Comparison of ENCODE assay signal across 12 cellular contexts in the genomic region with DNA sequence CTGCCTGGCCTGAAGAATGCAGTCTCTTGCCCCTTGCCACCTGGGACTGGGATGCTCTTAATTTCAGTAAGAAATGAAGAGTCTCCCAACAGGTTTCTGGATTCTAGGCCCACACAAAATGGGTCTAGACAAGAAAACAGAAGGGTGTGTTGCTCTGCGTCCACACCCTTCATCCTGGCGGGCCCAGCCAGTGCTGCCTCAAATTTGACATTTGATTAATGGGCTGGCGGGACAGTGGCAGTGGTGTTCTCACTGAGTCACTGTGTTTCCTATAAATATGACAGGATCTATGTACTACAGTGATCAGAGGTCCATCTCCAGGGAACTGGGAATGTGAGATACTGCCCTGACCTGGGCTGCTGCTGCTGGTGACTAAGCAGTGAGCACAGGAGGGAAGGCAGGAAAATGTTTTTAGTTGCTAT. TPM values are rescaled to one million over a fixed set of nuclear protein-coding genes. Genes with fewer than 3 reads are reported as not detected.
DNase-seq lines count a peak whose midpoint lies in the region; ATAC-seq and TF ChIP-seq lines count a peak whose summit lies in the region.
"Had no signal": no experiment of that assay in that cellular context is flagged by ENCODE, and none has a peak within 500 bp of the region (broad histone marks: within the 10 kb centered on the region; RNA-seq: fewer than 3 reads in every experiment).

No MANE protein-coding gene starts in this region.

- no peak for TF ChIP-seq POLR2A in sigmoid colon (IDR thresholded peaks at IDR 0.05)

- no peak overlapping the region for H3K27ac Mint-ChIP-seq in osteocyte (ENCODE audit: unreplicated experiment)
- no peak overlapping the region for H3K27ac Mint-ChIP-seq in activated CD4-positive, alpha-beta T cell treated with anti-CD3 and anti-CD28 coated beads for 36 hours

- H3K36me3 Mint-ChIP-seq in osteocyte (ENCODE audit: unreplicated experiment): no peaks in the 10 kb centered on the region
- no peaks in the 10 kb centered on the region for H3K36me3 Mint-ChIP-seq in activated CD4-positive, alpha-beta T cell treated with anti-CD3 and anti-CD28 coated beads for 36 hours (ENCODE audit: low read depth)
- H3K36me3 Mint-ChIP-seq: CD4-positive, CD25-positive, alpha-beta regulatory T cell; natural killer cell treated with Interleukin-12 subunit alpha and Interleukin-12 subunit beta and Interleukin-15 and Interleukin-18, amount 100 ng/mL, for 72 hours had no signal

- no peaks in the 10 kb centered on the region for H3K9me3 Mint-ChIP-seq in osteocyte (ENCODE audit: unreplicated experiment)
- H3K9me3 Mint-ChIP-seq in activated CD4-positive, alpha-beta T cell treated with anti-CD3 and anti-CD28 coated beads for 36 hours (ENCODE audit: low read depth): no peaks in the 10 kb centered on the region
- H3K9me3 Mint-ChIP-seq: CD4-positive, CD25-positive, alpha-beta regulatory T cell; natural killer cell treated with Interleukin-12 subunit alpha and Interleukin-12 subunit beta and Interleukin-15 and Interleukin-18, amount 100 ng/mL, for 72 hours had no signal

- peaks cover 34% of the 10 kb centered on the region for H3K4me1 Mint-ChIP-seq in osteocyte (ENCODE audit: unreplicated experiment)
- peaks cover 38% of the 10 kb centered on the region for H3K4me1 Mint-ChIP-seq in activated CD4-positive, alpha-beta T cell treated with anti-CD3 and anti-CD28 coated beads for 36 hours

- intact Hi-C loops in sigmoid colon (cut with DNase I): loop anchor here (5.0 to 10.0 kb wide), 2 partner anchors 95 to 253 kb away; no protein-coding TSS in a partner anchor
- intact Hi-C loops in activated CD4-positive, alpha-beta T cell treated with anti-CD3 and anti-CD28 coated beads for 36 hours (cut with DNase I, micrococcal nuclease): loop anchor here in 1 of 2 experiments (2.0 kb wide), 1 partner anchor 39 kb away; no protein-coding TSS in a partner anchor

- POLR2A ChIA-PET in RWPE1 (lab: Yijun Ruan, JAX; ENCODE audit: low non-redundant PET): interaction anchor here (0.7 kb wide), 1 partner anchor 403 kb away, joined by 6 read pairs; no protein-coding TSS in a partner anchor
- POLR2A ChIA-PET in activated CD4-positive, alpha-beta T cell treated with anti-CD3 and anti-CD28 coated beads for 36 hours (lab: Charles Lee): no interaction called here

- peaks cover 6% of the 10 kb centered on the region for H3K27me3 Mint-ChIP-seq in osteocyte (ENCODE audit: unreplicated experiment)
- no peaks in the 10 kb centered on the region for H3K27me3 Mint-ChIP-seq in activated CD4-positive, alpha-beta T cell treated with anti-CD3 and anti-CD28 coated beads for 36 hours

- peaks cover 0 to 43% (median 36%) of the 10 kb centered on the region in 4 donors for H3K4me1 ChIP-seq in sigmoid colon

- WGBS in sigmoid colon, 2 donors: 23 to 69% methylated on average over 3 of the region's 3 CpGs

- TF ChIP-seq CTCF in RWPE1 (conservative IDR thresholded peaks at IDR 0.05; ENCODE audit: low read depth) (no peak), fibroblast of the aortic adventitia (IDR thresholded peaks at IDR 0.05; ENCODE audit: insufficient read depth, low read length) (no peak), sigmoid colon (IDR thresholded peaks at IDR 0.05) (no peak), osteocyte (IDR thresholded peaks at IDR 0.05) (no peak)

- H3K27ac ChIP-seq in RWPE1 (peak overlapping the region; percentile 94), sigmoid colon (peak overlapping the region; percentile 31 to 99 (median 66))
- H3K27ac ChIP-seq: cardiac muscle cell had no signal

- DNase-seq in ELR (ENCODE audit: low read depth) (peak; percentile 40), RWPE1 (ENCODE audit: low spot score) (peak; percentile 46), fibroblast of the aortic adventitia (ENCODE audit: low read depth) (peak; percentile 48), sigmoid colon (no peak), osteocyte (ENCODE audit: extremely low spot score, unreplicated experiment) (no peak), NCI-H187 treated with DMSO at 0.1 percent for 48 hours (lab: John Stamatoyannopoulos, UW) (no peak)
- no peak for DNase-seq in activated CD4-positive, alpha-beta T cell treated with anti-CD3 and anti-CD28 coated beads for 36 hours

- no peaks in the 10 kb centered on the region for H3K27me3 ChIP-seq in sigmoid colon
- H3K27me3 ChIP-seq: cardiac muscle cell had no signal

- H3K4me3 Mint-ChIP-seq in osteocyte (ENCODE audit: unreplicated experiment): no peak overlapping the region
- no peak overlapping the region for H3K4me3 Mint-ChIP-seq in activated CD4-positive, alpha-beta T cell treated with anti-CD3 and anti-CD28 coated beads for 36 hours
- H3K4me3 Mint-ChIP-seq: natural killer cell treated with Interleukin-12 subunit alpha and Interleukin-12 subunit beta and Interleukin-15 and Interleukin-18, amount 100 ng/mL, for 72 hours had no signal

- no peaks in the 10 kb centered on the region for H3K36me3 ChIP-seq in sigmoid colon
- H3K36me3 ChIP-seq: cardiac muscle cell had no signal

- ATAC-seq in GM18870 (IDR thresholded peaks at IDR 0.05; ENCODE audit: unreplicated experiment): no peak
- no peak for ATAC-seq in activated CD4-positive, alpha-beta T cell treated with anti-CD3 and anti-CD28 coated beads for 36 hours
- ATAC-seq: natural killer cell treated with Interleukin-12 subunit alpha and Interleukin-12 subunit beta and Interleukin-15 and Interleukin-18, amount 100 ng/mL, for 72 hours had no signal

- TF ChIP-seq EP300 in sigmoid colon (IDR thresholded peaks at IDR 0.05): no peak

- H3K4me3 ChIP-seq in fibroblast of the aortic adventitia (ENCODE audit: low read depth, low read length) (no peak overlapping the region), sigmoid colon (no peak overlapping the region)
- H3K4me3 ChIP-seq: cardiac muscle cell had no signal

- CTCF ChIA-PET in RWPE1 (lab: Yijun Ruan, JAX): interaction anchor here (0.6 to 6.9 kb wide), 4 partner anchors 10 to 40 kb away, joined by 3 to 72 read pairs (median 4); no protein-coding TSS in a partner anchor
- CTCF ChIA-PET in activated CD4-positive, alpha-beta T cell treated with anti-CD3 and anti-CD28 coated beads for 36 hours (lab: Charles Lee): interaction anchor here (0.7 to 6.1 kb wide), 7 partner anchors 12 to 92 kb away, joined by 3 to 111 read pairs (median 30); no protein-coding TSS in a partner anchor

- no peaks in the 10 kb centered on the region for H3K9me3 ChIP-seq in sigmoid colon

RNA-seq across cellular contexts. Expression of a gene that starts 6.5 kb away (rescaled TPM):
- total RNA-seq in fibroblast of the aortic adventitia (ENCODE audit: low replicate concordance) (0.27 TPM in 1 of 2 replicates, not detected in the other), sigmoid colon (1 to 10 TPM in 1 of 4 donors, not detected in 3; 1.1 TPM), osteocyte (1.2 TPM in 2 replicates)
- polyA plus RNA-seq in sigmoid colon: 10 to 100 TPM; 14.1 to 28.4 (median 14.4) TPM
- under 1 TPM in 1 of 2 experiments, not detected in 1; 0.44 TPM for total RNA-seq in activated CD4-positive, alpha-beta T cell treated with anti-CD3 and anti-CD28 coated beads for 36 hours
- total RNA-seq: CD4-positive, CD25-positive, alpha-beta regulatory T cell; natural killer cell treated with Interleukin-12 subunit alpha and Interleukin-12 subunit beta and Interleukin-15 and Interleukin-18, amount 100 ng/mL, for 72 hours; T-helper 1 cell treated with Interleukin-12 subunit alpha and Interleukin-12 subunit beta and Interleukin-4 antibody, amounts not matched to agents 30 ng/mL and 1 ng/mL, for 36 hours had no signal
- polyA plus RNA-seq: CD4-positive, CD25-positive, alpha-beta regulatory T cell had no signal

RNA-seq across cellular contexts. Expression of a gene that starts 8.9 kb away (rescaled TPM):
- total RNA-seq in fibroblast of the aortic adventitia (ENCODE audit: low replicate concordance) (5.9 and 22.4 TPM in 2 replicates), sigmoid colon (10 to 100 TPM; 38.2 to 89.7 (median 65.0) TPM), osteocyte (20.5 and 25.2 TPM in 2 replicates)
- 10 to 100 TPM; 27.6 to 52.9 (median 29.4) TPM for polyA plus RNA-seq in sigmoid colon
- total RNA-seq in activated CD4-positive, alpha-beta T cell treated with anti-CD3 and anti-CD28 coated beads for 36 hours: 10 to 100 TPM in 1 of 2 experiments, 1 to 10 TPM in 1; 9.6 to 10.8 TPM

RNA-seq across cellular contexts. Expression of a gene that starts 37.3 kb away (rescaled TPM):
- total RNA-seq in fibroblast of the aortic adventitia (ENCODE audit: low replicate concordance): 47.4 and 71.9 TPM in 2 replicates
- 10 to 100 TPM; 15.0 to 48.5 (median 17.4) TPM for total RNA-seq in sigmoid colon
- polyA plus RNA-seq in sigmoid colon: 10 to 100 TPM; 12.5 to 26.5 (median 18.0) TPM
- 126 and 139 TPM in 2 replicates for total RNA-seq in osteocyte
- under 1 TPM; 0.05 to 0.09 TPM for total RNA-seq in activated CD4-positive, alpha-beta T cell treated with anti-CD3 and anti-CD28 coated beads for 36 hours
- total RNA-seq: T-helper 1 cell treated with Interleukin-12 subunit alpha and Interleukin-12 subunit beta and Interleukin-4 antibody, amounts not matched to agents 30 ng/mL and 1 ng/mL, for 36 hours had no signal

RNA-seq across cellular contexts. Expression of a gene that starts 48.5 kb away (rescaled TPM):
- total RNA-seq in fibroblast of the aortic adventitia (ENCODE audit: low replicate concordance) (0.08 TPM in 1 of 2 replicates, not detected in the other), sigmoid colon (not detected), osteocyte (not detected in 2 replicates)
- not detected for polyA plus RNA-seq in sigmoid colon
- total RNA-seq in activated CD4-positive, alpha-beta T cell treated with anti-CD3 and anti-CD28 coated beads for 36 hours: under 1 TPM in 1 of 2 experiments, not detected in 1; 0.02 TPM
- total RNA-seq: cardiac muscle cell; CD4-positive, CD25-positive, alpha-beta regulatory T cell; natural killer cell treated with Interleukin-12 subunit alpha and Interleukin-12 subunit beta and Interleukin-15 and Interleukin-18, amount 100 ng/mL, for 72 hours; T-helper 1 cell treated with Interleukin-12 subunit alpha and Interleukin-12 subunit beta and Interleukin-4 antibody, amounts not matched to agents 30 ng/mL and 1 ng/mL, for 36 hours had no signal
- polyA plus RNA-seq: cardiac muscle cell; CD4-positive, CD25-positive, alpha-beta regulatory T cell had no signal

RNA-seq across cellular contexts. Expression of a gene that starts 49.7 kb away (rescaled TPM):
- total RNA-seq in fibroblast of the aortic adventitia (ENCODE audit: low replicate concordance) (not detected in 2 replicates), sigmoid colon (not detected), osteocyte (not detected in 2 replicates)
- polyA plus RNA-seq in sigmoid colon: not detected
- not detected for total RNA-seq in activated CD4-positive, alpha-beta T cell treated with anti-CD3 and anti-CD28 coated beads for 36 hours
- total RNA-seq: cardiac muscle cell; CD4-positive, CD25-positive, alpha-beta regulatory T cell; natural killer cell treated with Interleukin-12 subunit alpha and Interleukin-12 subunit beta and Interleukin-15 and Interleukin-18, amount 100 ng/mL, for 72 hours; T-helper 1 cell treated with Interleukin-12 subunit alpha and Interleukin-12 subunit beta and Interleukin-4 antibody, amounts not matched to agents 30 ng/mL and 1 ng/mL, for 36 hours had no signal
- polyA plus RNA-seq: cardiac muscle cell; CD4-positive, CD25-positive, alpha-beta regulatory T cell had no signal

Comparison
In these comparisons a context has a peak if more than half of its experiments do, and no peak if none do; other contexts are left out.
1. DNase-seq: peak in ELR (single experiment), RWPE1 (single experiment) and fibroblast of the aortic adventitia (single experiment); none in sigmoid colon (single experiment), osteocyte (single experiment), activated CD4-positive, alpha-beta T cell treated with anti-CD3 and anti-CD28 coated beads for 36 hours (single experiment) and NCI-H187 treated with DMSO at 0.1 percent for 48 hours (single experiment).
2. RNA of a gene that starts 37.3 kb away (total RNA-seq): 126 to 139 TPM in osteocyte, 47.4 to 71.9 TPM in fibroblast of the aortic adventitia and 15.0 to 48.5 TPM in sigmoid colon; 0.05 to 0.09 TPM in activated CD4-positive, alpha-beta T cell treated with anti-CD3 and anti-CD28 coated beads for 36 hours; every median in the first group is over 10 times any median in the second.